7 cellular contexts compared by ENCODE assay signal in the genomic region with DNA sequence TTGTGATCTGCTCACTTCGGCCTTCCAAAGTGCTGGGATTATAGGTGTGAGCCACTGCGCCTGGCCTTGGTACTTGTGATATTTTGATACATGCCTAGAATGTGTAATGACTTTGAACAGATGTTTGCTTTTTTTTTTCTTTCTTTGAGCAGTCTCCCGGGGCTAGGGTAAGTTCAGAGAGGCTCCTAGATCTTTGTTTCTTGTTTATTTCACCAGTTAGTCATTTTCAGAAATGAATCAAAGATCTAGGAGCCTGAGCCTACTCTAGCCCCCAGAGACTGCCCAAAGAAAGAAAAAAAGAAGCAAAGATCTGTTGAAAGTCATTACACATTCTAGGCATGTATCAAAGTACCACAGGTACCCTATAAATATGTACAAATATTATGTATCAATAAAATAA.
DNase-seq lines count a peak whose midpoint lies in the region; ATAC-seq and TF ChIP-seq lines count a peak whose summit lies in the region.
"Not testable (repeated sequence)": the region's sequence is repeated elsewhere in the genome, so short reads cannot be mapped to it uniquely, and the experiment has no call there.

No MANE protein-coding gene starts in this region.

- peak; percentile 49 for ATAC-seq in activated T-helper 17 cell treated with anti-CD3 and anti-CD28 coated beads, Interleukin-2, amount 50 U/mL, for 72 hours (replicated peaks)
- not testable (repeated sequence) for ATAC-seq in memory B cell (ENCODE audit: low read depth)

- H3K9me3 Mint-ChIP-seq in activated T-helper 17 cell treated with anti-CD3 and anti-CD28 coated beads, Interleukin-2, amount 50 U/mL, for 72 hours; memory B cell: not testable (repeated sequence)

- peaks cover 27 to 55% (median 46%) of the 10 kb centered on the region in 10 experiments for H3K4me1 ChIP-seq in BLaER1 treated with 17β-estradiol and CSF1 and Interleukin-3, amounts not matched to agents 10 nM and 100 nM
- H3K4me1 ChIP-seq in Karpas-422 (ENCODE audit: low read length), result peaks cover 53% of the 10 kb centered on the region
- H3K4me1 ChIP-seq in spleen, result peaks cover 0 to 46% (median 8%) of the 10 kb centered on the region in 6 donors

- H3K9ac ChIP-seq in BLaER1 treated with 17β-estradiol and CSF1 and Interleukin-3, amounts not matched to agents 10 nM and 100 nM, result peak overlapping the region in 1 of 11 experiments; percentile 36; a peak in 2 of 22 replicates
- not testable (repeated sequence) for H3K9ac ChIP-seq in Karpas-422 (ENCODE audit: low read length); SU-DHL-6 (ENCODE audit: low read length)

- intact Hi-C loops in spleen (cut with DNase I; ENCODE audit: low total_unique reads), result not testable (repeated sequence)

- not testable (repeated sequence) for DNase-seq in Karpas-422; memory B cell (ENCODE audit: low spot score in 2 of 2); spleen
- peak; percentile 90 for DNase-seq in NCI-H2171 treated with DMSO at 0.1 percent for 48 hours (lab: John Stamatoyannopoulos, UW)

- not testable (repeated sequence) for H3K36me3 Mint-ChIP-seq in activated T-helper 17 cell treated with anti-CD3 and anti-CD28 coated beads, Interleukin-2, amount 50 U/mL, for 72 hours (ENCODE audit: low read depth); memory B cell

- not testable (repeated sequence) for H3K27me3 Mint-ChIP-seq in activated T-helper 17 cell treated with anti-CD3 and anti-CD28 coated beads, Interleukin-2, amount 50 U/mL, for 72 hours; memory B cell

- peak overlapping the region in 8 of 11 experiments; percentile 9 to 80 (median 77); a peak in 12 of 22 replicates for H3K4me2 ChIP-seq in BLaER1 treated with 17β-estradiol and CSF1 and Interleukin-3, amounts not matched to agents 10 nM and 100 nM
- H3K4me2 ChIP-seq in Karpas-422 (ENCODE audit: low read depth, low read length, poor library complexity, severe bottlenecking) (peak overlapping the region; percentile 23), SU-DHL-6 (ENCODE audit: low read depth, low read length, poor library complexity, severe bottlenecking) (peak overlapping the region; percentile 41)

- H3K27ac ChIP-seq in BLaER1 treated with 17β-estradiol and CSF1 and Interleukin-3, amounts not matched to agents 10 nM and 100 nM, result peak overlapping the region in 3 of 11 experiments; percentile 48 to 71 (median 52); a peak in 6 of 22 replicates
- H3K27ac ChIP-seq in Karpas-422 (ENCODE audit: low read length), result peak overlapping the region; percentile 96
- peak overlapping the region; percentile 77 for H3K27ac ChIP-seq in SU-DHL-6 (ENCODE audit: low read depth, low read length)
- peak overlapping the region in 5 of 8 donors; percentile 35 to 73 (median 51) for H3K27ac ChIP-seq in spleen

- not testable (repeated sequence) for H3K36me3 ChIP-seq in BLaER1 treated with 17β-estradiol and CSF1 and Interleukin-3, amounts not matched to agents 10 nM and 100 nM; Karpas-422 (ENCODE audit: insufficient read depth, low read length); SU-DHL-6 (ENCODE audit: low read length); spleen

- H3K9me2 ChIP-seq in Karpas-422 (replicated peaks; ENCODE audit: insufficient read depth, low read length); SU-DHL-6 (replicated peaks; ENCODE audit: insufficient read depth, low read length): not testable (repeated sequence)

- not testable (repeated sequence) for H3K27ac Mint-ChIP-seq in activated T-helper 17 cell treated with anti-CD3 and anti-CD28 coated beads, Interleukin-2, amount 50 U/mL, for 72 hours
- peak overlapping the region; percentile 99 for H3K27ac Mint-ChIP-seq in memory B cell

- not testable (repeated sequence) for H2AFZ ChIP-seq in Karpas-422 (ENCODE audit: low read length); SU-DHL-6 (ENCODE audit: low read depth, low read length, severe bottlenecking)

- not testable (repeated sequence) for H4K20me1 ChIP-seq in BLaER1 treated with 17β-estradiol and CSF1 and Interleukin-3, amounts not matched to agents 10 nM and 100 nM; Karpas-422 (ENCODE audit: insufficient read depth, low read depth, low read length); SU-DHL-6 (ENCODE audit: low read depth, low read length)

- not testable (repeated sequence) for H3K9me3 ChIP-seq in BLaER1 treated with 17β-estradiol and CSF1 and Interleukin-3, amounts not matched to agents 10 nM and 100 nM (replicated peaks in 1 of 11); Karpas-422 (ENCODE audit: low read length); SU-DHL-6 (ENCODE audit: insufficient read depth, low read length); spleen

- not testable (repeated sequence) for H3K4me3 ChIP-seq in BLaER1 treated with 17β-estradiol and CSF1 and Interleukin-3, amounts not matched to agents 10 nM and 100 nM; Karpas-422 (ENCODE audit: low read length); SU-DHL-6 (ENCODE audit: insufficient read depth, low read length, poor library complexity, severe bottlenecking); spleen

- H3K4me1 Mint-ChIP-seq in activated T-helper 17 cell treated with anti-CD3 and anti-CD28 coated beads, Interleukin-2, amount 50 U/mL, for 72 hours, result not testable (repeated sequence)
- peaks cover 45% of the 10 kb centered on the region for H3K4me1 Mint-ChIP-seq in memory B cell

- not testable (repeated sequence) for TF ChIP-seq CTCF in SU-DHL-6 (IDR thresholded peaks at IDR 0.05; ENCODE audit: insufficient read depth, low read length, poor library complexity, severe bottlenecking); spleen (IDR thresholded peaks at IDR 0.05 in 8 of 11, conservative IDR thresholded peaks at IDR 0.05 in 3 of 11)

- WGBS in spleen, 5 donors, result 64 to 89% (median 76%) methylated on average over 3 of the region's 3 CpGs

- not testable (repeated sequence) for TF ChIP-seq POLR2A in spleen (IDR thresholded peaks at IDR 0.05)

- H3K27me3 ChIP-seq in BLaER1 treated with 17β-estradiol and CSF1 and Interleukin-3, amounts not matched to agents 10 nM and 100 nM; Karpas-422 (ENCODE audit: low read length); SU-DHL-6 (ENCODE audit: low read length); spleen (replicated peaks in 1 of 7): not testable (repeated sequence)

- peaks cover 27% of the 10 kb centered on the region for H3F3A ChIP-seq in SU-DHL-6 (ENCODE audit: insufficient read depth)

- not testable (repeated sequence) for H3K79me2 ChIP-seq in Karpas-422 (ENCODE audit: low read length); SU-DHL-6 (ENCODE audit: insufficient read depth, low read length)

- not testable (repeated sequence) for H3K4me3 Mint-ChIP-seq in activated T-helper 17 cell treated with anti-CD3 and anti-CD28 coated beads, Interleukin-2, amount 50 U/mL, for 72 hours; memory B cell

Comparison
In these comparisons a context has a peak if more than half of its experiments do, and no peak if none do; other contexts are left out.
1. H3K4me2 ChIP-seq: peak in every context shown above with its lines; median percentile 77 in BLaER1 treated with 17β-estradiol and CSF1 and Interleukin-3, amounts not matched to agents 10 nM and 100 nM; 41 in SU-DHL-6; 23 in Karpas-422.